ENCODE assay signal across 8 cellular contexts in genomic region chr20:32278199-32278643, GRCh38. TPM values are rescaled to one million over a fixed set of nuclear protein-coding genes. Genes with fewer than 3 reads are reported as not detected.
A peak's percentile ranks its signal among the peaks of the same experiment; 100 is the strongest.
DNase-seq lines count a peak whose midpoint lies in the region; ATAC-seq, FAIRE-seq and TF ChIP-seq lines count a peak whose summit lies in the region.

No MANE protein-coding gene starts in this region.

- no peak for TF ChIP-seq POLR2A in spleen (IDR thresholded peaks at IDR 0.05)

- no peaks in the 10 kb centered on the region; the same call in 1 of the 2 replicates for H3K36me3 ChIP-seq in BJ (ENCODE audit: control insufficient read depth, insufficient read depth, low read length)
- H3K36me3 ChIP-seq in spleen = peaks cover 0 to 17% (median 0%) of the 10 kb centered on the region in 6 donors

- ATAC-seq in HG03457 (IDR thresholded peaks at IDR 0.05; ENCODE audit: unreplicated experiment) = peak; percentile 67
- ATAC-seq in right cardiac atrium = peak in 1 of 2 donors; percentile 9

- intact Hi-C loops in right cardiac atrium (cut with DNase I) (no loop called here), spleen (cut with DNase I; ENCODE audit: low total_unique reads) (no loop called here)

- no peaks in the 10 kb centered on the region for H3K27me3 ChIP-seq in BJ (ENCODE audit: control insufficient read depth, insufficient read depth, low read length)
- H3K27me3 ChIP-seq in right cardiac atrium (ENCODE audit: control insufficient read depth, insufficient read depth) = no peaks in the 10 kb centered on the region
- no peaks in the 10 kb centered on the region for H3K27me3 ChIP-seq in spleen (replicated peaks in 1 of 7)

- 46% methylated on average over 4 of the region's 4 CpGs for WGBS in right cardiac atrium
- 24 to 36% (median 29%) methylated on average over 4 of the region's 4 CpGs for WGBS in spleen, 5 donors

- FAIRE-seq in GM19239 (lab: Jason Lieb, UNC) = peak; percentile 89

- H3K4me3 ChIP-seq in BJ (ENCODE audit: low read depth, low read length) (peak overlapping the region; percentile 85), right cardiac atrium (ENCODE audit: low read length) (peak overlapping the region; percentile 82), spleen (peak overlapping the region; percentile 80 to 97 (median 94))

- CTCF ChIA-PET in BJ (lab: Yijun Ruan, JAX) = no interaction called here

- DNase-seq in BJ (ENCODE audit: low read depth) (no peak), GM19239 (ENCODE audit: insufficient read length, low spot score) (peak; percentile 66), right cardiac atrium (no peak), spleen (no peak), COR-L47 (lab: John Stamatoyannopoulos, UW) (no peak), NCI-H446 (lab: John Stamatoyannopoulos, UW) (no peak)
- peak; percentile 38 to 49 for DNase-seq in activated T-cell treated with anti-CD3 and anti-CD28 coated beads, Interleukin-2, amount 50 U/mL, for 48 hours

- POLR2A ChIA-PET in BJ (lab: Charles Lee) = no interaction called here

- H3K27ac ChIP-seq in right cardiac atrium (ENCODE audit: low read length) (no peak overlapping the region), spleen (peak overlapping the region; percentile 53 to 90 (median 83))

- TF ChIP-seq CTCF in BJ (IDR thresholded peaks at IDR 0.05; ENCODE audit: insufficient read depth, low read depth, low read length) (no peak), spleen (IDR thresholded peaks at IDR 0.05 in 8 of 11, conservative IDR thresholded peaks at IDR 0.05 in 3 of 11) (no peak)

- H3K4me1 ChIP-seq in right cardiac atrium (ENCODE audit: control insufficient read depth, insufficient read depth, low read length) = no peaks in the 10 kb centered on the region
- peaks cover 10 to 75% (median 41%) of the 10 kb centered on the region in 6 donors for H3K4me1 ChIP-seq in spleen

- H3K9me3 ChIP-seq in right cardiac atrium (ENCODE audit: control insufficient read depth, low read length) = no peaks in the 10 kb centered on the region
- H3K9me3 ChIP-seq in spleen = peaks cover 0 to 3% (median 0%) of the 10 kb centered on the region in 8 donors

RNA-seq across cellular contexts. Expression of gene KIF3B, which starts 0.8 kb away (rescaled TPM):
- polyA plus RNA-seq in BJ (2011; rRNA removed) = 20.9 and 25.2 TPM in 2 replicates
- 15.3 and 15.5 TPM in 2 replicates for polyA minus RNA-seq in BJ (2011; rRNA and poly(A)+ RNA removed)
- 10 to 100 TPM; 13.0 to 21.1 (median 14.0) TPM for total RNA-seq in right cardiac atrium
- polyA plus RNA-seq in right cardiac atrium = 5.2 TPM
- 10 to 100 TPM; 19.2 to 25.9 (median 23.9) TPM for total RNA-seq in spleen
- polyA plus RNA-seq in spleen = 1 to 10 TPM; 3.8 to 7.3 (median 4.7) TPM

Comparison
In these comparisons a context has a peak if more than half of its experiments do, and no peak if none do; other contexts are left out.
1. DNase-seq: peak in GM19239 (single experiment) and activated T-cell treated with anti-CD3 and anti-CD28 coated beads, Interleukin-2, amount 50 U/mL, for 48 hours (2 of 2); none in BJ (single experiment), right cardiac atrium (0 of 3), spleen (single experiment), COR-L47 (single experiment) and NCI-H446 (0 of 2).
2. Peak in every context shown above with its lines, with median percentiles within 50 percentile points of each other: H3K4me3 ChIP-seq.